ENCODE assay signal across 8 cellular contexts in genomic region chr3:9791790-9792404, GRCh38. TPM values are rescaled to one million over a fixed set of nuclear protein-coding genes. Genes with fewer than 3 reads are reported as not detected.
DNase-seq lines count a peak whose midpoint lies in the region; ATAC-seq and TF ChIP-seq lines count a peak whose summit lies in the region.

No MANE protein-coding gene starts in this region.

- H3K27me3 ChIP-seq in RWPE2 (ENCODE audit: insufficient read depth, poor library complexity, severe bottlenecking) (no peaks in the 10 kb centered on the region), fibroblast of lung (ENCODE audit: control insufficient read depth, insufficient read depth, low read length) (no peaks in the 10 kb centered on the region)

- TF ChIP-seq CTCF in GM12865 (IDR thresholded peaks at IDR 0.05; ENCODE audit: insufficient read depth, low read depth, low read length, missing control alignments): no peak
- TF ChIP-seq CTCF in RWPE2 (IDR thresholded peaks at IDR 0.05; ENCODE audit: poor library complexity, severe bottlenecking): no peak
- no peak for TF ChIP-seq CTCF in fibroblast of lung (conservative IDR thresholded peaks at IDR 0.05 in 1 of 2, IDR thresholded peaks at IDR 0.05 in 1 of 2; ENCODE audit: low read depth in 1 of 2, low read length in 2 of 2)

- H3K27ac ChIP-seq in RWPE2 (ENCODE audit: poor library complexity, severe bottlenecking): peak overlapping the region; percentile 70
- H3K27ac ChIP-seq in fibroblast of lung (ENCODE audit: insufficient read depth, low read length): peak overlapping the region; percentile 99

- H3K36me3 ChIP-seq in RWPE2 (ENCODE audit: low read depth) (peaks cover 33% of the 10 kb centered on the region), fibroblast of lung (ENCODE audit: control insufficient read depth, insufficient read depth, low read length) (peaks cover 19% of the 10 kb centered on the region)

- H3K9me3 ChIP-seq in RWPE2 (ENCODE audit: severe bottlenecking) (no peaks in the 10 kb centered on the region), fibroblast of lung (ENCODE audit: control insufficient read depth, insufficient read depth, low read depth, low read length) (no peaks in the 10 kb centered on the region)

- ATAC-seq in RWPE2 (ENCODE audit: low read depth): no peak

- peaks cover 2% of the 10 kb centered on the region for H3K4me1 ChIP-seq in RWPE2 (ENCODE audit: insufficient read depth, poor library complexity, severe bottlenecking)
- peaks cover 3% of the 10 kb centered on the region for H3K4me1 ChIP-seq in fibroblast of lung (ENCODE audit: control insufficient read depth, extremely low read depth, insufficient read depth, low read length)

- H3K9ac ChIP-seq in fibroblast of lung (ENCODE audit: insufficient read depth, low read length): peak overlapping the region; percentile 96

- H3K79me2 ChIP-seq in fibroblast of lung (ENCODE audit: control insufficient read depth, insufficient read depth, low read length): peaks cover 42% of the 10 kb centered on the region

- intact Hi-C loops in posterior cingulate gyrus (cut with DNase I): loop anchor here (2.0 kb wide), 2 partner anchors 43 to 57 kb away; partner anchors contain the start of gene OGG1

- no peaks in the 10 kb centered on the region for H4K20me1 ChIP-seq in fibroblast of lung (ENCODE audit: control insufficient read depth, extremely low read depth, insufficient read depth, low read length)

- peak overlapping the region; percentile 86 for H3K4me2 ChIP-seq in fibroblast of lung (ENCODE audit: extremely low read depth, insufficient read depth, low read length)

- no peak overlapping the region for H2AFZ ChIP-seq in fibroblast of lung (ENCODE audit: low read length)

- H3K4me3 ChIP-seq in GM12865 (ENCODE audit: low read depth, low read length): peak overlapping the region; percentile 86
- peak overlapping the region; percentile 72 for H3K4me3 ChIP-seq in RWPE2 (ENCODE audit: severe bottlenecking)
- peak overlapping the region; percentile 93 to 100 (median 98) for H3K4me3 ChIP-seq in fibroblast of lung (replicated peaks in 1 of 4; ENCODE audit: control extremely low read depth in 1 of 4, insufficient read depth in 1 of 4, low read depth in 3 of 4, low read length in 4 of 4)

- DNase-seq in GM12865 (ENCODE audit: low read depth) (no peak), RWPE2 (ENCODE audit: low spot score) (no peak), fibroblast of lung (ENCODE audit: low read depth in 2 of 2) (no peak), renal cortical epithelial cell (ENCODE audit: low read depth) (peak; percentile 18), 8988T (no peak), posterior cingulate gyrus (no peak), NCI-H446 (lab: John Stamatoyannopoulos, UW) (no peak)
- DNase-seq in stimulated activated CD8-positive, alpha-beta memory T cell treated with anti-CD3 and anti-CD28 coated beads, Interleukin-4, amount 100 ng/mL, for 48 hours: no peak

RNA-seq across cellular contexts. Expression of gene TADA3, which starts 0.4 kb away (rescaled TPM):
- total RNA-seq in fibroblast of lung (69.3 and 87.9 TPM in 2 replicates), renal cortical epithelial cell (55.2 and 57.5 TPM in 2 replicates)
- 51.2 and 64.5 TPM in 2 replicates for polyA plus RNA-seq in fibroblast of lung
- 68.9 and 87.6 TPM in 2 replicates for polyA plus RNA-seq in fibroblast of lung (2012)
- polyA minus RNA-seq in fibroblast of lung (ENCODE audit: low replicate concordance): 96.1 and 125 TPM in 2 replicates

RNA-seq across cellular contexts. Expression of gene ARPC4, which starts 1.0 kb away (rescaled TPM):
- total RNA-seq in fibroblast of lung (167 and 174 TPM in 2 replicates), renal cortical epithelial cell (212 and 474 TPM in 2 replicates)
- 307 and 350 TPM in 2 replicates for polyA plus RNA-seq in fibroblast of lung
- 188 and 212 TPM in 2 replicates for polyA plus RNA-seq in fibroblast of lung (2012)
- 55.8 and 72.2 TPM in 2 replicates for polyA minus RNA-seq in fibroblast of lung (ENCODE audit: low replicate concordance)

RNA-seq across cellular contexts. Expression of gene TTLL3, which starts 18.2 kb away (rescaled TPM):
- total RNA-seq in fibroblast of lung (10.0 and 14.9 TPM in 2 replicates), renal cortical epithelial cell (10.4 and 33.6 TPM in 2 replicates)
- polyA plus RNA-seq in fibroblast of lung: 11.3 and 16.1 TPM in 2 replicates
- 8.0 and 11.6 TPM in 2 replicates for polyA plus RNA-seq in fibroblast of lung (2012)
- 15.7 and 39.9 TPM in 2 replicates for polyA minus RNA-seq in fibroblast of lung (ENCODE audit: low replicate concordance)

RNA-seq across cellular contexts. Expression of gene CAMK1, which starts 22.1 kb away (rescaled TPM):
- total RNA-seq in fibroblast of lung (55.2 and 64.2 TPM in 2 replicates), renal cortical epithelial cell (28.7 and 38.7 TPM in 2 replicates)
- polyA plus RNA-seq in fibroblast of lung: 27.7 and 37.0 TPM in 2 replicates
- 37.0 and 60.0 TPM in 2 replicates for polyA plus RNA-seq in fibroblast of lung (2012)
- 26.4 and 48.8 TPM in 2 replicates for polyA minus RNA-seq in fibroblast of lung (ENCODE audit: low replicate concordance)

RNA-seq across cellular contexts. Expression of gene OGG1, which starts 42.1 kb away (rescaled TPM):
- total RNA-seq in fibroblast of lung (23.6 and 24.4 TPM in 2 replicates), renal cortical epithelial cell (6.1 and 11.9 TPM in 2 replicates)
- 20.1 and 22.2 TPM in 2 replicates for polyA plus RNA-seq in fibroblast of lung
- polyA plus RNA-seq in fibroblast of lung (2012): 20.5 and 22.7 TPM in 2 replicates
- polyA minus RNA-seq in fibroblast of lung (ENCODE audit: low replicate concordance): 57.1 and 85.8 TPM in 2 replicates
